1 cellular context compared by ENCODE assay signal in genomic region chr7:23181684-23182553, GRCh38.
TF ChIP-seq lines count a peak whose summit lies in the region.

TSS of gene NUP42 (plus strand) at chr7:23182048. CDS start at chr7:23182086, 38 bp downstream.

TF ChIP-seq in HEK293, 187 proteins besides CTCF, POLR2A, EP300 and RAD21 (continued from another document and continues in another):
- TF ChIP-seq ZBTB11 (tag by site-specific recombination; conservative IDR thresholded peaks at IDR 0.05; ENCODE audit: low read depth), result peak; percentile 25; the same call in 1 of the 2 replicates
- no peak for TF ChIP-seq ZNF214 (tag by site-specific recombination; IDR thresholded peaks at IDR 0.05; ENCODE audit: borderline replicate concordance)
- TF ChIP-seq ZNF274 (IDR thresholded peaks at IDR 0.05; ENCODE audit: low read length), result no peak
- no peak for TF ChIP-seq ZNF274 (tag by site-specific recombination; IDR thresholded peaks at IDR 0.05; ENCODE audit: borderline replicate concordance)
- no peak for TF ChIP-seq ZNF37A (tag by site-specific recombination; IDR thresholded peaks at IDR 0.05)
- TF ChIP-seq ZNF658 (tag by site-specific recombination; IDR thresholded peaks at IDR 0.05), result no peak
- no peak for TF ChIP-seq ZNF654 (tag by site-specific recombination; IDR thresholded peaks at IDR 0.05; ENCODE audit: low read depth)
- peak; percentile 85 for TF ChIP-seq ZNF501 (tag by site-specific recombination; IDR thresholded peaks at IDR 0.05)
- peak; percentile 49; the same call in 1 of the 2 replicates for TF ChIP-seq SP3 (tag by site-specific recombination; IDR thresholded peaks at IDR 0.05)
- no peak for TF ChIP-seq ZNF560 (tag by site-specific recombination; IDR thresholded peaks at IDR 0.05; ENCODE audit: borderline replicate concordance)
- no peak for TF ChIP-seq ZNF121 (tag by site-specific recombination; IDR thresholded peaks at IDR 0.05)
- no peak for TF ChIP-seq ZNF768 (tag by site-specific recombination; IDR thresholded peaks at IDR 0.05)
- no peak for TF ChIP-seq GLI2 (tag by site-specific recombination; IDR thresholded peaks at IDR 0.05; ENCODE audit: borderline replicate concordance, low read depth)
- TF ChIP-seq YY2 (tag by site-specific recombination; IDR thresholded peaks at IDR 0.05), result peak; percentile 73
- TF ChIP-seq ZNF664 (tag by site-specific recombination; IDR thresholded peaks at IDR 0.05), result peak; percentile 96
- TF ChIP-seq ZNF529 (tag by site-specific recombination; IDR thresholded peaks at IDR 0.05; ENCODE audit: insufficient replicate concordance), result no peak
- no peak for TF ChIP-seq MYNN (tag by site-specific recombination; IDR thresholded peaks at IDR 0.05; ENCODE audit: borderline replicate concordance)
- TF ChIP-seq ZNF24 (tag by site-specific recombination; IDR thresholded peaks at IDR 0.05), result peak; percentile 57; the same call in 1 of the 2 replicates
- no peak for TF ChIP-seq ZNF416 (tag by site-specific recombination; IDR thresholded peaks at IDR 0.05)
- TF ChIP-seq ZBTB20 (tag by site-specific recombination; IDR thresholded peaks at IDR 0.05), result peak; percentile 94
- TF ChIP-seq ZNF629 (tag by site-specific recombination; IDR thresholded peaks at IDR 0.05), result peak; percentile 95
- TF ChIP-seq, protein P1, sequence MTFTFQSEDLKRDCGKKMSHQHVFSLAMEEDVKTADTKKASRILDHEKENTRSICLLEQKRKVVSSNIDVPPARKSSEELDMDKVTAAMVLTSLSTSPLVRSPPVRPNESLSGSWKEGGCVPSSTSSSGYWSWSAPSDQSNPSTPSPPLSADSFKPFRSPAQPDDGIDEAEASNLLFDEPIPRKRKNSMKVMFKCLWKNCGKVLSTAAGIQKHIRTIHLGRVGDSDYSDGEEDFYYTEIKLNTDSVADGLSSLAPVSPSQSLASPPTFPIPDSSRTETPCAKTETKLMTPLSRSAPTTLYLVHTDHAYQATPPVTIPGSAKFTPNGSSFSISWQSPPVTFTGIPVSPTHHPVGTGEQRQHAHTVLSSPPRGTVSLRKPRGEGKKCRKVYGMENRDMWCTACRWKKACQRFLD (tag by site-specific recombination; IDR thresholded peaks at IDR 0.05), result no peak
- no peak for TF ChIP-seq REST (tag by site-specific recombination; IDR thresholded peaks at IDR 0.05)
- TF ChIP-seq, protein P2, sequence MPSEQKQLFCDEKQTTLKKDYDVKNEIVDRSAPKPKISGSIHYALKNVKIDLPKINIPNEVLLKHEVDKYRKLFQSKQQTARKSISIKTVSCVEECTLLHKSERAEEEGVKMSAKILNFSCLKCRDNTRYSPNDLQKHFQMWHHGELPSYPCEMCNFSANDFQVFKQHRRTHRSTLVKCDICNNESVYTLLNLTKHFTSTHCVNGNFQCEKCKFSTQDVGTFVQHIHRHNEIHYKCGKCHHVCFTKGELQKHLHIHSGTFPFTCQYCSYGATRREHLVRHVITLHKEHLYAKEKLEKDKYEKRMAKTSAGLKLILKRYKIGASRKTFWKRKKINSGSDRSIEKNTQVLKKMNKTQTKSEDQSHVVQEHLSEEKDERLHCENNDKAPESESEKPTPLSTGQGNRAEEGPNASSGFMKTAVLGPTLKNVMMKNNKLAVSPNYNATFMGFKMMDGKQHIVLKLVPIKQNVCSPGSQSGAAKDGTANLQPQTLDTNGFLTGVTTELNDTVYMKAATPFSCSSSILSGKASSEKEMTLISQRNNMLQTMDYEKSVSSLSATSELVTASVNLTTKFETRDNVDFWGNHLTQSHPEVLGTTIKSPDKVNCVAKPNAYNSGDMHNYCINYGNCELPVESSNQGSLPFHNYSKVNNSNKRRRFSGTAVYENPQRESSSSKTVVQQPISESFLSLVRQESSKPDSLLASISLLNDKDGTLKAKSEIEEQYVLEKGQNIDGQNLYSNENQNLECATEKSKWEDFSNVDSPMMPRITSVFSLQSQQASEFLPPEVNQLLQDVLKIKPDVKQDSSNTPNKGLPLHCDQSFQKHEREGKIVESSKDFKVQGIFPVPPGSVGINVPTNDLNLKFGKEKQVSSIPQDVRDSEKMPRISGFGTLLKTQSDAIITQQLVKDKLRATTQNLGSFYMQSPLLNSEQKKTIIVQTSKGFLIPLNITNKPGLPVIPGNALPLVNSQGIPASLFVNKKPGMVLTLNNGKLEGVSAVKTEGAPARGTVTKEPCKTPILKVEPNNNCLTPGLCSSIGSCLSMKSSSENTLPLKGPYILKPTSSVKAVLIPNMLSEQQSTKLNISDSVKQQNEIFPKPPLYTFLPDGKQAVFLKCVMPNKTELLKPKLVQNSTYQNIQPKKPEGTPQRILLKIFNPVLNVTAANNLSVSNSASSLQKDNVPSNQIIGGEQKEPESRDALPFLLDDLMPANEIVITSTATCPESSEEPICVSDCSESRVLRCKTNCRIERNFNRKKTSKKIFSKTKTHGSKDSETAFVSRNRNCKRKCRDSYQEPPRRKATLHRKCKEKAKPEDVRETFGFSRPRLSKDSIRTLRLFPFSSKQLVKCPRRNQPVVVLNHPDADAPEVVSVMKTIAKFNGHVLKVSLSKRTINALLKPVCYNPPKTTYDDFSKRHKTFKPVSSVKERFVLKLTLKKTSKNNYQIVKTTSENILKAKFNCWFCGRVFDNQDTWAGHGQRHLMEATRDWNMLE (tag by site-specific recombination; conservative IDR thresholded peaks at IDR 0.05; ENCODE audit: low read depth), result peak; percentile 53; the same call in 1 of the 2 replicates
- no peak for TF ChIP-seq ZNF248 (tag by site-specific recombination; IDR thresholded peaks at IDR 0.05)
- TF ChIP-seq ZNF341 (tag by site-specific recombination; IDR thresholded peaks at IDR 0.05; ENCODE audit: low read depth), result peak; percentile 60
- TF ChIP-seq SCRT1 (tag by site-specific recombination; IDR thresholded peaks at IDR 0.05; ENCODE audit: borderline replicate concordance), result no peak
- 0 out of 2 replicates have a peak, but pooled peaks have one; percentile 4 for TF ChIP-seq KLF1 (tag by site-specific recombination; IDR thresholded peaks at IDR 0.05)
- 0 out of 2 replicates have a peak, but pooled peaks have one; percentile 41 for TF ChIP-seq GLI4 (tag by site-specific recombination; IDR thresholded peaks at IDR 0.05)
- TF ChIP-seq ZNF132 (tag by site-specific recombination; IDR thresholded peaks at IDR 0.05; ENCODE audit: borderline replicate concordance), result no peak
- peak; percentile 47 for TF ChIP-seq ZNF600 (tag by site-specific recombination; IDR thresholded peaks at IDR 0.05)
- peak; percentile 67; the same call in 1 of the 2 replicates for TF ChIP-seq KLF8 (tag by site-specific recombination; IDR thresholded peaks at IDR 0.05)
- TF ChIP-seq, protein P3, sequence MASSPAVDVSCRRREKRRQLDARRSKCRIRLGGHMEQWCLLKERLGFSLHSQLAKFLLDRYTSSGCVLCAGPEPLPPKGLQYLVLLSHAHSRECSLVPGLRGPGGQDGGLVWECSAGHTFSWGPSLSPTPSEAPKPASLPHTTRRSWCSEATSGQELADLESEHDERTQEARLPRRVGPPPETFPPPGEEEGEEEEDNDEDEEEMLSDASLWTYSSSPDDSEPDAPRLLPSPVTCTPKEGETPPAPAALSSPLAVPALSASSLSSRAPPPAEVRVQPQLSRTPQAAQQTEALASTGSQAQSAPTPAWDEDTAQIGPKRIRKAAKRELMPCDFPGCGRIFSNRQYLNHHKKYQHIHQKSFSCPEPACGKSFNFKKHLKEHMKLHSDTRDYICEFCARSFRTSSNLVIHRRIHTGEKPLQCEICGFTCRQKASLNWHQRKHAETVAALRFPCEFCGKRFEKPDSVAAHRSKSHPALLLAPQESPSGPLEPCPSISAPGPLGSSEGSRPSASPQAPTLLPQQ (tag by site-specific recombination; IDR thresholded peaks at IDR 0.05), result peak; percentile 53; the same call in 1 of the 2 replicates
- TF ChIP-seq ZNF549 (tag by site-specific recombination; IDR thresholded peaks at IDR 0.05), result no peak
- 0 out of 2 replicates have a peak, but pooled peaks have one; percentile 15 for TF ChIP-seq ZIC2 (tag by site-specific recombination; IDR thresholded peaks at IDR 0.05)
- no peak for TF ChIP-seq ZNF449 (tag by site-specific recombination; IDR thresholded peaks at IDR 0.05)
- TF ChIP-seq ZXDB (tag by site-specific recombination; IDR thresholded peaks at IDR 0.05), result peak; percentile 86; the same call in 1 of the 2 replicates
- TF ChIP-seq PRDM4 (tag by site-specific recombination; IDR thresholded peaks at IDR 0.05), result no peak
- peak; percentile 85 for TF ChIP-seq SP2 (tag by site-specific recombination; IDR thresholded peaks at IDR 0.05)
- no peak for TF ChIP-seq ZBTB7A (tag by site-specific recombination; IDR thresholded peaks at IDR 0.05; ENCODE audit: low read depth)
